Comparison of ENCODE assay signal across 8 cellular contexts in the genomic region with DNA sequence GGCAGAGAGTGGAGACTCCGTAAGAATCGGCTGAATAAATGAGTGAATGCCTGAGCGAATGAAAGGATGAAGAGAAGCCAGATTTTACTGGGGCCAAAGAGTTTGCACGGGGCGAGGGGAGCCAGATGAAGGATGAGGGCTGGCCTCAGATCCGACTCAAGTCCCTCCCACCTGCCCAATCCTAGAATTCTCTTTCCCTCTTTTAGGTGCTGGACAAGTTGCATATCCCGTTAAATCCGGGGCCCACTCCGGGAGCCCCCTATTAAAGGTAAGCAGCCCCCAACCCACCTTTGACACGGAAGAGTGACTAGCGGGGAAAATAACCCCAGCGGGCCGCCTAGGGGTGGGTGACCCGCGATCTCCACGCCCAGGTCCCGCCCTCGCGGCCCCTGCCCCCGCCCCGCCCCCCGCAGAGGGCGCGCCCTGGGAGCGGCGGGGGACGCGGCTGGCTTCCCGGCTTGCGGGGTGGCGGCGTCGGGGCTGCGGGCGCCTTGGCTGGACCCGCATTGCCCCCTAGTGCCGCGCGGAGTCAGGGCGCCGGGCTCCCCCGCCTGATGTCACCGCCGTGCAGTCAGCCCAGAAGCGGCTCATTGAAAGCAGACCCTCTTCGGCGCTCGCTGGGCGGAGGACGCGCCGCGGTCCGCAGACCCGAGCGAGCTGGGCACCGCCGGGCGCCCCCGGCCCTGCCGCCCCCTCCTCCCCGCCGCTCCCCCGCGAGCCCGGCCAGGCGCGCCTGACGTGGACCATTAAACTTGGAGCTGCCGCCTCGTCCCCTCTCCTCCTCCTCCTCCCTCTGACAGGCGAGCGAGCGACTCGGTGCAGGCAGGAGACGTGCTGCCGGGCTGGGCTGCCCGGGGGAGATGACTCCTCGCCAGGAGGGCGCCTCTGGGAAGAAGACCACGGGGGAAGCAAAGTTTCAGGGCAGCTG. TPM values are rescaled to one million over a fixed set of nuclear protein-coding genes. Genes with fewer than 3 reads are reported as not detected.
DNase-seq lines count a peak whose midpoint lies in the region; FAIRE-seq and TF ChIP-seq lines count a peak whose summit lies in the region.
"Had no signal": no experiment of that assay in that cellular context is flagged by ENCODE, and none has a peak within 500 bp of the region (broad histone marks: within the 10 kb centered on the region; RNA-seq: fewer than 3 reads in every experiment).

A gene (plus strand): TSS at position 570 of the 928 bp plus-strand sequence. CDS start 424 bp downstream, outside the sequence.

- H3K9me3 Mint-ChIP-seq in MCF 10A (ENCODE audit: unreplicated experiment) (no peaks in the 10 kb centered on the region), immature natural killer cell (peaks cover 0 to 2% (median 0%) of the 10 kb centered on the region in 6 donors)

- POLR2A ChIA-PET in MCF 10A (lab: Yijun Ruan, JAX) = interaction anchor here (0.7 to 0.9 kb wide), 2 partner anchors 8 to 419 kb away, joined by 3 to 4 read pairs; no protein-coding TSS in a partner anchor

- H3K27ac Mint-ChIP-seq in MCF 10A (ENCODE audit: low read depth, unreplicated experiment) (peak within 1 kb of the TSS; percentile 28), immature natural killer cell (no peak within 1 kb of the TSS)

- H3K27me3 Mint-ChIP-seq in MCF 10A (ENCODE audit: insufficient read depth, unreplicated experiment) (no peaks in the 10 kb centered on the region), immature natural killer cell (ENCODE audit: low read depth in 3 of 3) (peaks cover 22 to 23% (median 22%) of the 10 kb centered on the region in 3 donors)

- CTCF ChIA-PET in MCF 10A (lab: Yijun Ruan, JAX) = interaction anchor here (0.6 to 4.4 kb wide), 12 partner anchors 8 to 599 kb away, joined by 3 to 21 read pairs (median 4); no protein-coding TSS in a partner anchor

- H3K4me1 Mint-ChIP-seq in MCF 10A (ENCODE audit: insufficient read depth, unreplicated experiment) (peaks cover 44% of the 10 kb centered on the region), immature natural killer cell (peaks cover 6 to 13% of the 10 kb centered on the region in 2 donors)

- H3K4me3 Mint-ChIP-seq in MCF 10A (ENCODE audit: unreplicated experiment) = peak within 1 kb of the TSS; percentile 44
- H3K4me3 Mint-ChIP-seq in immature natural killer cell = peak within 1 kb of the TSS in 4 of 5 donors; percentile 57 to 74 (median 64)

- intact Hi-C loops in MCF 10A (cut with micrococcal nuclease) = loop anchor here (1.0 to 5.0 kb wide), 3 partner anchors 71 to 472 kb away; no protein-coding TSS in a partner anchor

- no peaks in the 10 kb centered on the region for H3K36me3 Mint-ChIP-seq in MCF 10A (ENCODE audit: insufficient read depth, unreplicated experiment)
- peaks cover 0 to 3% (median 0%) of the 10 kb centered on the region in 3 donors for H3K36me3 Mint-ChIP-seq in immature natural killer cell

- TF ChIP-seq POLR2A in GM12892 (IDR thresholded peaks at IDR 0.05; ENCODE audit: low read depth, low read length) = no peak

- no peak for FAIRE-seq in GM12892 (lab: Jason Lieb, UNC)

- peak; percentile 56 for DNase-seq in GM12892 (ENCODE audit: insufficient read length)
- DNase-seq in HK-2 (ENCODE audit: unreplicated experiment) = peak; percentile 62
- DNase-seq in T-helper 22 cell (ENCODE audit: low read depth) = peak; percentile 2
- DNase-seq in MCF 10A (ENCODE audit: unreplicated experiment) = peak; percentile 55
- DNase-seq in immature natural killer cell = peak; percentile 7 to 20 (median 12)
- DNase-seq in stimulated activated CD4-positive, alpha-beta T cell treated with anti-CD3 and anti-CD28 coated beads, Interleukin-12 subunit alpha, Interleukin-12 subunit beta, amount 100 ng/mL, for 24 hours (ENCODE audit: low read depth in 2 of 2) = peak; percentile 38 to 45
- no peak for DNase-seq in pons (ENCODE audit: low spot score)

- TF ChIP-seq CTCF in MCF 10A (IDR thresholded peaks at IDR 0.05; ENCODE audit: unreplicated experiment) = peak; percentile 63

- no TSS peak for BruUV-seq in MCF 10A (replicated peaks; lab: Mats Ljungman, UMichigan)

RNA-seq across cellular contexts. Expression of the gene that starts here (rescaled TPM):
- polyA plus RNA-seq in GM12892 (2012; ENCODE audit: missing spikeins) = not detected
- total RNA-seq in MCF 10A (2022) = 0.14 TPM in 1 of 2 replicates, not detected in the other
- polyA plus RNA-seq in immature natural killer cell = not detected
- total RNA-seq: mononuclear cell had no signal

Comparison
In these comparisons a context has a peak if more than half of its experiments do, and no peak if none do; other contexts are left out.
1. Peak in DNase-seq in MCF 10A; RNA of the gene not detected or under 1 TPM.
2. Peak in DNase-seq in immature natural killer cell; RNA of the gene not detected or under 1 TPM.